In genomic region chr11:33543823-33544222, GRCh38 we compare ENCODE assay signal across 16 cellular contexts.
"Had no signal": no experiment of that assay in that cellular context is flagged by ENCODE, and none has a peak within 500 bp of the region (broad histone marks: within the 10 kb centered on the region; RNA-seq: fewer than 3 reads in every experiment).

No MANE protein-coding gene starts in this region.

- H3K4me3 ChIP-seq: dorsolateral prefrontal cortex, esophagus squamous epithelium, gastroesophageal sphincter, mucosa of descending colon, spleen had no signal

- H3K27ac ChIP-seq: esophagus squamous epithelium, gastroesophageal sphincter, spleen had no signal

- H3K4me1 ChIP-seq: esophagus squamous epithelium, gastroesophageal sphincter had no signal

- ATAC-seq: activated naive CD4-positive, alpha-beta T cell treated with anti-CD3 and anti-CD28 coated beads, Interleukin-2, amount 50 U/mL, for 72 hours; gastroesophageal sphincter; mucosa of descending colon; natural killer cell; stimulated activated naive B cell treated with anti-CD40 and anti-IgM and Interleukin-4, amounts not matched to agents 10 μg/mL and 1 μg/mL and 100 μg/mL, for 72 hours; T-helper 17 cell had no signal

- H3K36me3 ChIP-seq: esophagus squamous epithelium, gastroesophageal sphincter, spleen had no signal

- H3K27me3 ChIP-seq: dorsolateral prefrontal cortex had no signal

- H3K9me3 ChIP-seq: esophagus squamous epithelium, gastroesophageal sphincter, mucosa of descending colon, spleen had no signal

- DNase-seq: activated CD4-positive, alpha-beta T cell treated with anti-CD3 and anti-CD28 coated beads, Interleukin-2, amount 10 ng/mL, durations not matched to agents 7 days and 5 days; activated CD4-positive, CD25-positive, alpha-beta regulatory T cell; activated CD8-positive, alpha-beta memory T cell treated with anti-CD3 and anti-CD28 coated beads for 24 hours; activated T-cell treated with anti-CD3 and anti-CD28 coated beads for 4 hours; dorsolateral prefrontal cortex; esophagus squamous epithelium; kidney; mucosa of descending colon; natural killer cell; right cardiac atrium; spleen; stimulated activated CD4-positive, alpha-beta T cell treated with anti-CD3 and anti-CD28 coated beads, Interleukin-1b, Interleukin-23, amount 100 ng/mL, for 48 hours; stimulated activated naive B cell treated with anti-CD40 and anti-IgM and Interleukin-4, amounts not matched to agents 10 μg/mL and 1 μg/mL and 100 μg/mL, for 72 hours; T-helper 17 cell had no signal
